7 cellular contexts compared by ENCODE assay signal in genomic region chr11:65264747-65265146, GRCh38. TPM values are rescaled to one million over a fixed set of nuclear protein-coding genes. Genes with fewer than 3 reads are reported as not detected.
DNase-seq lines count a peak whose midpoint lies in the region; ATAC-seq and TF ChIP-seq lines count a peak whose summit lies in the region.
"Not testable (repeated sequence)": the region's sequence is repeated elsewhere in the genome, so short reads cannot be mapped to it uniquely, and the experiment has no call there.

No MANE protein-coding gene starts in this region.

- not testable (repeated sequence) for H4K20me1 ChIP-seq in Loucy (ENCODE audit: insufficient read depth, low read length, poor library complexity, severe bottlenecking)

- not testable (repeated sequence) for H3F3A ChIP-seq in Loucy (ENCODE audit: low read depth)

- H3K27ac Mint-ChIP-seq in CD8-positive, alpha-beta T cell; glutamatergic neuron (ENCODE audit: unreplicated experiment); neural crest cell (ENCODE audit: unreplicated experiment): not testable (repeated sequence)
- peak overlapping the region; percentile 75 for H3K27ac Mint-ChIP-seq in activated CD4-positive, alpha-beta T cell treated with anti-CD3 and anti-CD28 coated beads for 36 hours
- peak overlapping the region; percentile 45 for H3K27ac Mint-ChIP-seq in activated T-cell treated with anti-CD3 and anti-CD28 coated beads, Interleukin-2, amount 50 U/mL, for 72 hours
- peak overlapping the region; percentile 42 for H3K27ac Mint-ChIP-seq in activated naive CD8-positive, alpha-beta T cell

- CTCF ChIA-PET in CD8-positive, alpha-beta T cell (lab: Charles Lee), result interaction anchor here (2.1 kb wide), 1 partner anchor 50 kb away, joined by 8 read pairs; no protein-coding TSS in a partner anchor
- CTCF ChIA-PET in activated CD4-positive, alpha-beta T cell treated with anti-CD3 and anti-CD28 coated beads for 36 hours (lab: Charles Lee), result interaction anchor here (1.1 to 3.9 kb wide), 7 partner anchors 9 to 66 kb away, joined by 3 to 20 read pairs (median 6); partner anchors contain the start of gene CDC42EP2

- H3K9ac ChIP-seq in Loucy (ENCODE audit: low read depth, low read length, poor library complexity, severe bottlenecking), result peak overlapping the region; percentile 41

- not testable (repeated sequence) for H3K9me3 ChIP-seq in CD8-positive, alpha-beta T cell (ENCODE audit: low read length); Loucy (ENCODE audit: insufficient read depth, low read depth, low read length)

- not testable (repeated sequence) for H3K27me3 ChIP-seq in CD8-positive, alpha-beta T cell (ENCODE audit: insufficient read depth, low read length); Loucy (ENCODE audit: insufficient read depth, low read length, poor library complexity, severe bottlenecking)

- peak overlapping the region; percentile 92 for H3K4me2 ChIP-seq in Loucy (ENCODE audit: low read depth, low read length, poor library complexity, severe bottlenecking)

- ATAC-seq in CD8-positive, alpha-beta T cell; activated CD4-positive, alpha-beta T cell treated with anti-CD3 and anti-CD28 coated beads for 36 hours; activated T-cell treated with anti-CD3 and anti-CD28 coated beads, Interleukin-2, amount 50 U/mL, for 72 hours (replicated peaks in 1 of 2): not testable (repeated sequence)

- POLR2A ChIA-PET in CD8-positive, alpha-beta T cell (lab: Charles Lee), result not testable (repeated sequence)
- POLR2A ChIA-PET in activated CD4-positive, alpha-beta T cell treated with anti-CD3 and anti-CD28 coated beads for 36 hours (lab: Charles Lee), result interaction anchor here (0.6 kb wide), 1 partner anchor 59 kb away, joined by 4 read pairs; no protein-coding TSS in a partner anchor

- H3K27me3 Mint-ChIP-seq in CD8-positive, alpha-beta T cell (ENCODE audit: low read depth); activated CD4-positive, alpha-beta T cell treated with anti-CD3 and anti-CD28 coated beads for 36 hours; activated T-cell treated with anti-CD3 and anti-CD28 coated beads, Interleukin-2, amount 50 U/mL, for 72 hours (ENCODE audit: low read depth); activated naive CD8-positive, alpha-beta T cell; glutamatergic neuron (ENCODE audit: unreplicated experiment); neural crest cell (ENCODE audit: low read depth): not testable (repeated sequence)

- TF ChIP-seq CTCF in CD8-positive, alpha-beta T cell (IDR thresholded peaks at IDR 0.05); Loucy (conservative IDR thresholded peaks at IDR 0.05; ENCODE audit: low read length); glutamatergic neuron (IDR thresholded peaks at IDR 0.05; ENCODE audit: partially characterized antibody, unreplicated experiment); neural crest cell (conservative IDR thresholded peaks at IDR 0.05): not testable (repeated sequence)

- not testable (repeated sequence) for DNase-seq in CD8-positive, alpha-beta T cell; activated CD4-positive, alpha-beta T cell treated with anti-CD3 and anti-CD28 coated beads for 36 hours; activated T-cell treated with anti-CD3 and anti-CD28 coated beads, Interleukin-2, amount 50 U/mL, for 72 hours; glutamatergic neuron; neural crest cell (ENCODE audit: low read depth, low spot score)

- H3K36me3 ChIP-seq in CD8-positive, alpha-beta T cell (ENCODE audit: insufficient read depth, low read length), result not testable (repeated sequence)
- H3K36me3 ChIP-seq in Loucy (ENCODE audit: insufficient read depth, low read length), result peaks cover 16% of the 10 kb centered on the region; the same call in 1 of the 2 replicates

- H2AFZ ChIP-seq in Loucy (ENCODE audit: low read length), result not testable (repeated sequence)

- intact Hi-C loops in CD8-positive, alpha-beta T cell (cut with DNase I, micrococcal nuclease), result loop anchor here (5.0 to 10.0 kb wide), 5 partner anchors 48 to 1350 kb away; partner anchors contain the start of genes CDC42EP2 (in 1 of the 2), DPF2 (in 1 of the 2), RBM14 (in 1 of the 2) and SYVN1 (in 1 of the 2)
- intact Hi-C loops in activated CD4-positive, alpha-beta T cell treated with anti-CD3 and anti-CD28 coated beads for 36 hours (cut with DNase I, micrococcal nuclease), result loop anchor here in 1 of 2 experiments (5.0 kb wide), 3 partner anchors 243 to 462 kb away; partner anchors contain the start of genes ARL2 and MAP4K2

- peaks cover 47% of the 10 kb centered on the region for H3K36me3 Mint-ChIP-seq in CD8-positive, alpha-beta T cell
- H3K36me3 Mint-ChIP-seq in activated CD4-positive, alpha-beta T cell treated with anti-CD3 and anti-CD28 coated beads for 36 hours (ENCODE audit: low read depth), result peaks cover 47% of the 10 kb centered on the region
- H3K36me3 Mint-ChIP-seq in activated T-cell treated with anti-CD3 and anti-CD28 coated beads, Interleukin-2, amount 50 U/mL, for 72 hours (ENCODE audit: insufficient read depth in 2 of 2), result peaks cover 7 to 35% of the 10 kb centered on the region in 2 donors
- H3K36me3 Mint-ChIP-seq in activated naive CD8-positive, alpha-beta T cell, result peaks cover 16% of the 10 kb centered on the region
- not testable (repeated sequence) for H3K36me3 Mint-ChIP-seq in glutamatergic neuron (ENCODE audit: unreplicated experiment); neural crest cell (ENCODE audit: low read depth)

- not testable (repeated sequence) for H3K4me3 ChIP-seq in CD8-positive, alpha-beta T cell (ENCODE audit: low read depth, low read length)
- H3K4me3 ChIP-seq in Loucy (ENCODE audit: low read length, poor library complexity, severe bottlenecking), result peak overlapping the region; percentile 94

- H3K9me2 ChIP-seq in Loucy (replicated peaks; ENCODE audit: low read depth, low read length), result not testable (repeated sequence)

- H3K9me3 Mint-ChIP-seq in CD8-positive, alpha-beta T cell; activated CD4-positive, alpha-beta T cell treated with anti-CD3 and anti-CD28 coated beads for 36 hours (ENCODE audit: low read depth); activated T-cell treated with anti-CD3 and anti-CD28 coated beads, Interleukin-2, amount 50 U/mL, for 72 hours; activated naive CD8-positive, alpha-beta T cell (ENCODE audit: low read depth); glutamatergic neuron (ENCODE audit: unreplicated experiment); neural crest cell: not testable (repeated sequence)

- H3K27ac ChIP-seq in CD8-positive, alpha-beta T cell (ENCODE audit: low read depth, low read length), result not testable (repeated sequence)

- H3K4me3 Mint-ChIP-seq in CD8-positive, alpha-beta T cell, result peak overlapping the region; percentile 3
- peak overlapping the region; percentile 63 for H3K4me3 Mint-ChIP-seq in activated CD4-positive, alpha-beta T cell treated with anti-CD3 and anti-CD28 coated beads for 36 hours
- peak overlapping the region; percentile 58 to 77 for H3K4me3 Mint-ChIP-seq in activated T-cell treated with anti-CD3 and anti-CD28 coated beads, Interleukin-2, amount 50 U/mL, for 72 hours
- peak overlapping the region; percentile 72 for H3K4me3 Mint-ChIP-seq in activated naive CD8-positive, alpha-beta T cell
- peak overlapping the region; percentile 20 for H3K4me3 Mint-ChIP-seq in glutamatergic neuron (ENCODE audit: unreplicated experiment)
- H3K4me3 Mint-ChIP-seq in neural crest cell, result peak overlapping the region; percentile 78

- peaks cover 62% of the 10 kb centered on the region for H3K79me2 ChIP-seq in Loucy (ENCODE audit: insufficient read depth, low read length)

- peaks cover 14% of the 10 kb centered on the region for H3K4me1 ChIP-seq in CD8-positive, alpha-beta T cell (ENCODE audit: insufficient read depth, low read length)
- peaks cover 40% of the 10 kb centered on the region for H3K4me1 ChIP-seq in Loucy (ENCODE audit: insufficient read depth, low read length, poor library complexity, severe bottlenecking)

- peaks cover 37% of the 10 kb centered on the region for H3K4me1 Mint-ChIP-seq in CD8-positive, alpha-beta T cell (ENCODE audit: low read depth)
- peaks cover 47% of the 10 kb centered on the region for H3K4me1 Mint-ChIP-seq in activated CD4-positive, alpha-beta T cell treated with anti-CD3 and anti-CD28 coated beads for 36 hours
- peaks cover 55% of the 10 kb centered on the region for H3K4me1 Mint-ChIP-seq in activated T-cell treated with anti-CD3 and anti-CD28 coated beads, Interleukin-2, amount 50 U/mL, for 72 hours (ENCODE audit: low read depth)
- peaks cover 37% of the 10 kb centered on the region for H3K4me1 Mint-ChIP-seq in activated naive CD8-positive, alpha-beta T cell (ENCODE audit: low read depth)
- H3K4me1 Mint-ChIP-seq in glutamatergic neuron (ENCODE audit: low read depth, unreplicated experiment), result not testable (repeated sequence)
- peaks cover 39% of the 10 kb centered on the region for H3K4me1 Mint-ChIP-seq in neural crest cell

RNA-seq across cellular contexts. Expression of gene POLA2, which starts 3.0 kb away (rescaled TPM):
- total RNA-seq in CD8-positive, alpha-beta T cell, result 1 to 10 TPM; 8.5 to 9.3 TPM
- total RNA-seq in activated CD4-positive, alpha-beta T cell treated with anti-CD3 and anti-CD28 coated beads for 36 hours, result 10 to 100 TPM; 63.1 to 83.3 TPM
- 10 to 100 TPM; 54.2 to 67.0 TPM for total RNA-seq in activated T-cell treated with anti-CD3 and anti-CD28 coated beads, Interleukin-2, amount 50 U/mL, for 72 hours
- total RNA-seq in glutamatergic neuron (ENCODE audit: unreplicated experiment), result 8.6 TPM
- total RNA-seq in neural crest cell, result 63.7 and 66.9 TPM in 2 replicates

RNA-seq across cellular contexts. Expression of gene CDC42EP2, which starts 49.9 kb away (rescaled TPM):
- total RNA-seq in CD8-positive, alpha-beta T cell, result under 1 TPM; 0.67 to 0.76 TPM
- total RNA-seq in activated CD4-positive, alpha-beta T cell treated with anti-CD3 and anti-CD28 coated beads for 36 hours, result under 1 TPM; 0.91 to 0.93 TPM
- total RNA-seq in activated T-cell treated with anti-CD3 and anti-CD28 coated beads, Interleukin-2, amount 50 U/mL, for 72 hours, result 1 to 10 TPM; 1.4 to 2.3 TPM
- 23.5 TPM for total RNA-seq in glutamatergic neuron (ENCODE audit: unreplicated experiment)
- total RNA-seq in neural crest cell, result 2.3 and 4.0 TPM in 2 replicates

Comparison
In these comparisons a context has a peak if more than half of its experiments do, and no peak if none do; other contexts are left out.
1. H3K4me3 Mint-ChIP-seq: peak in every context shown above with its lines; median percentile 78 in neural crest cell; 72 in activated naive CD8-positive, alpha-beta T cell; 68 in activated T-cell treated with anti-CD3 and anti-CD28 coated beads, Interleukin-2, amount 50 U/mL, for 72 hours; 63 in activated CD4-positive, alpha-beta T cell treated with anti-CD3 and anti-CD28 coated beads for 36 hours; 20 in glutamatergic neuron; 3 in CD8-positive, alpha-beta T cell.